Comparison of ENCODE assay signal across 7 cellular contexts in the genomic region with DNA sequence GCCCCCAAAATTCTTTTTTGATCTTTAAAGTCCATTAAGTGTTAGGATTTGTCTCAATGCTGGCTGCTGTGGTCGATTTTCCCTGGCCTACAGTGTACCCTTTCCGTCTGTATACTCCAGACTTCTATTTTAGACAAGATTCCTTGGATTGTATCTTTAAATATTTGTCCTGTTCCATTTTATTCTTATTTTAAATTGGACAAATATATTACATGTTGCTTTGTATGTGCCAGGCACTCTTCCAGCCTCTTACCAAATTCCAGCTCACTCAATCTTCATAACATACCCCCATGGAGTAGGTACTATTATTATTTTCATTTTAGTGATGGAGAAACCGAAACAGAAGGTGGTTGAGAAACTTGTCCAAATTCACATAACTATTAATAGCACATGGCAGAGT. TPM values are rescaled to one million over a fixed set of nuclear protein-coding genes. Genes with fewer than 3 reads are reported as not detected.
"Had no signal": no experiment of that assay in that cellular context is flagged by ENCODE, and none has a peak within 500 bp of the region (broad histone marks: within the 10 kb centered on the region; RNA-seq: fewer than 3 reads in every experiment).

No MANE protein-coding gene starts in this region.

- DNase-seq: IMR-90 had no signal

- H3K4me3 ChIP-seq: K562 had no signal

- H3K36me3 Mint-ChIP-seq: IgD-negative memory B cell had no signal

- H3K27ac Mint-ChIP-seq: IgD-negative memory B cell had no signal

- H3K4me3 Mint-ChIP-seq: IgD-negative memory B cell had no signal

- ATAC-seq: HepG2, K562 had no signal

- H3K27ac ChIP-seq: HL-60 had no signal

- H3K27me3 Mint-ChIP-seq: IgD-negative memory B cell had no signal

- H3K4me1 Mint-ChIP-seq: IgD-negative memory B cell had no signal

RNA-seq across cellular contexts. Expression of a gene that starts 58.1 kb away (rescaled TPM):
- total RNA-seq: HepG2, HT-29, HT1080, IMR-90, K562 had no signal
- polyA plus RNA-seq: HepG2, IgD-negative memory B cell, IMR-90, K562 had no signal
